Comparison of ENCODE assay signal across 8 cellular contexts in genomic region chr2:32039447-32040219, GRCh38. TPM values are rescaled to one million over a fixed set of nuclear protein-coding genes. Genes with fewer than 3 reads are reported as not detected.
DNase-seq lines count a peak whose midpoint lies in the region; ATAC-seq, FAIRE-seq and TF ChIP-seq lines count a peak whose summit lies in the region.

TSS of gene DPY30 (minus strand) at chr2:32039805. CDS start at chr2:32039456, 349 bp downstream.

- no peaks in the 10 kb centered on the region for H3K27me3 ChIP-seq in CD4-positive, CD25-positive, alpha-beta regulatory T cell (ENCODE audit: control insufficient read depth, insufficient read depth, low read length)
- no peaks in the 10 kb centered on the region; a peak in 1 of 5 replicates for H3K27me3 ChIP-seq in HepG2 (ENCODE audit: control insufficient read depth in 1 of 2, insufficient read depth in 2 of 2, low read length in 2 of 2)

- peaks cover 9% of the 10 kb centered on the region for H3K79me2 ChIP-seq in HepG2 (ENCODE audit: insufficient read depth, low read length)

- ATAC-seq in CD4-positive, CD25-positive, alpha-beta regulatory T cell (ENCODE audit: low read depth in 2 of 2): peak; percentile 91 to 94
- peak; percentile 80 for ATAC-seq in GM19438 (IDR thresholded peaks at IDR 0.05; ENCODE audit: low read depth, unreplicated experiment)
- ATAC-seq in HG03571 (IDR thresholded peaks at IDR 0.05; ENCODE audit: unreplicated experiment): peak; percentile 75
- ATAC-seq in HepG2: peak; percentile 95

- peak within 1 kb of the TSS; percentile 87 to 93 (median 92) for H3K4me3 Mint-ChIP-seq in CD4-positive, CD25-positive, alpha-beta regulatory T cell

- no peaks in the 10 kb centered on the region for H4K20me1 ChIP-seq in HepG2 (ENCODE audit: insufficient read depth, low read length)

- H3K27me3 Mint-ChIP-seq in CD4-positive, CD25-positive, alpha-beta regulatory T cell: peaks cover 4% of the 10 kb centered on the region

- peak; percentile 98 to 100 for TF ChIP-seq POLR2A in HepG2 (IDR thresholded peaks at IDR 0.05; ENCODE audit: insufficient read depth in 1 of 2, low read depth in 2 of 2, low read length in 2 of 2)

- peaks cover 0 to 33% (median 8%) of the 10 kb centered on the region in 4 donors for H3K4me1 Mint-ChIP-seq in CD4-positive, CD25-positive, alpha-beta regulatory T cell

- POLR2A ChIA-PET in HepG2 (lab: Yijun Ruan, JAX): interaction anchor here (0.7 to 8.1 kb wide), 24 partner anchors 9 to 588 kb away, joined by 3 to 146 read pairs (median 5); partner anchors contain the start of genes MEMO1, SLC30A6, SPAST and TTC27

- H3K27ac Mint-ChIP-seq in CD4-positive, CD25-positive, alpha-beta regulatory T cell: peak within 1 kb of the TSS; percentile 97 to 99 (median 97)

- peak within 1 kb of the TSS; percentile 74 for H3K27ac ChIP-seq in CD4-positive, CD25-positive, alpha-beta regulatory T cell (ENCODE audit: insufficient read depth, low read length, poor library complexity, severe bottlenecking)
- H3K27ac ChIP-seq in HepG2 (ENCODE audit: extremely low read length, insufficient read depth, low read length): peak within 1 kb of the TSS; percentile 65

- peak within 1 kb of the TSS; percentile 73 for H2AFZ ChIP-seq in HepG2 (ENCODE audit: low read length)

- H3K9ac ChIP-seq in HepG2 (ENCODE audit: insufficient read depth, low read depth, low read length): peak within 1 kb of the TSS; percentile 67

- no peaks in the 10 kb centered on the region for H3K9me3 Mint-ChIP-seq in CD4-positive, CD25-positive, alpha-beta regulatory T cell

- H3K36me3 ChIP-seq in CD4-positive, CD25-positive, alpha-beta regulatory T cell (ENCODE audit: control insufficient read depth, insufficient read depth, low read length): no peaks in the 10 kb centered on the region
- H3K36me3 ChIP-seq in HepG2 (replicated peaks in 1 of 2; ENCODE audit: control insufficient read depth in 1 of 2, insufficient read depth in 2 of 2, low read length in 2 of 2): no peaks in the 10 kb centered on the region

- peak; percentile 60 for TF ChIP-seq CTCF in HepG2 (CRISPR knock-in tag; IDR thresholded peaks at IDR 0.05)

- TF ChIP-seq EP300 in HepG2 (IDR thresholded peaks at IDR 0.05; ENCODE audit: low read depth in 2 of 2, low read length in 2 of 2) (0 out of 4 replicates have a peak, but pooled peaks of 1 of the 2 experiments have one; percentile 21), HepG2 (CRISPR knock-in tag; IDR thresholded peaks at IDR 0.05; ENCODE audit: borderline replicate concordance) (no peak)

- BruUV-seq in HepG2 (replicated peaks; lab: Mats Ljungman, UMichigan): no TSS peak

- DNase-seq in CD4-positive, CD25-positive, alpha-beta regulatory T cell: peak; percentile 84 to 95 (median 91)
- DNase-seq in NCI-H82 (lab: John Stamatoyannopoulos, UW) (peak; percentile 96), dermis blood vessel endothelial cell (peak; percentile 97), HepG2 (ENCODE audit: low spot score) (peak; percentile 91)
- DNase-seq in activated CD4-positive, alpha-beta T cell treated with anti-CD3 and anti-CD28 coated beads, Interleukin-2, amount 50 U/mL, for 4 hours: peak; percentile 85 to 86
- DNase-seq in stimulated activated CD4-positive, alpha-beta T cell treated with anti-CD3 and anti-CD28 coated beads, Interleukin-2, amount 100 ng/mL, for 48 hours: peak; percentile 86 to 88

- peaks cover 17% of the 10 kb centered on the region for H3K4me1 ChIP-seq in CD4-positive, CD25-positive, alpha-beta regulatory T cell (ENCODE audit: control insufficient read depth, insufficient read depth, low read length, poor library complexity, severe bottlenecking)
- peaks cover 21% of the 10 kb centered on the region for H3K4me1 ChIP-seq in HepG2 (ENCODE audit: insufficient read depth, low read length)

- TF ChIP-seq RAD21 in HepG2 (CRISPR knock-in tag; IDR thresholded peaks at IDR 0.05): peak; percentile 47

- in situ Hi-C loops in HepG2 (cut with HindIII; ENCODE audit: extremely low pct_ligation_motif_present, low pct_unique_long_range_greater_than_20kb): no loop called here

- intact Hi-C loops in HepG2 (cut with micrococcal nuclease; ENCODE audit: unreplicated experiment): loop anchor here (1.0 to 2.0 kb wide), 2 partner anchors 24 to 33 kb away; partner anchors contain the start of gene SPAST

- H3K4me3 ChIP-seq in CD4-positive, CD25-positive, alpha-beta regulatory T cell (ENCODE audit: low read depth, low read length): peak within 1 kb of the TSS; percentile 85
- peak within 1 kb of the TSS; percentile 72 to 96 (median 84) for H3K4me3 ChIP-seq in HepG2 (replicated peaks in 1 of 3; ENCODE audit: insufficient read depth in 1 of 3, low read depth in 2 of 3, low read length in 3 of 3)

- CTCF ChIA-PET in HepG2 (lab: Yijun Ruan, JAX; ENCODE audit: low intra/inter-chr PET ratio, low total read pairs): no interaction called here

- FAIRE-seq in HepG2 (lab: Jason Lieb, UNC): peak; percentile 80

- H3K4me2 ChIP-seq in HepG2 (ENCODE audit: low read depth, low read length): peak within 1 kb of the TSS; percentile 78

- WGBS in HepG2 (ENCODE audit: low lambda C conversion rate): 0% methylated on average over 31 of the region's 43 CpGs

- H3K36me3 Mint-ChIP-seq in CD4-positive, CD25-positive, alpha-beta regulatory T cell: no peaks in the 10 kb centered on the region

- no peaks in the 10 kb centered on the region for H3K9me3 ChIP-seq in CD4-positive, CD25-positive, alpha-beta regulatory T cell (ENCODE audit: control insufficient read depth in 2 of 2, low read length in 2 of 2)
- no peaks in the 10 kb centered on the region for H3K9me3 ChIP-seq in HepG2 (ENCODE audit: low read length)

TF ChIP-seq in HepG2, 621 proteins besides CTCF, POLR2A, EP300 and RAD21 (continues in another document):
- TF ChIP-seq TERF1 (CRISPR knock-in tag; IDR thresholded peaks at IDR 0.05) (no peak), NR3C1 (CRISPR knock-in tag; IDR thresholded peaks at IDR 0.05) (no peak), ZNF737 (CRISPR knock-in tag; IDR thresholded peaks at IDR 0.05; ENCODE audit: borderline replicate concordance) (no peak), TSC22D2 (CRISPR knock-in tag; IDR thresholded peaks at IDR 0.05; ENCODE audit: borderline replicate concordance) (peak; percentile 86; the same call in 1 of the 2 replicates), STAT6 (CRISPR knock-in tag; IDR thresholded peaks at IDR 0.05; ENCODE audit: borderline replicate concordance) (peak; percentile 49; the same call in 1 of the 2 replicates), ZNF383 (CRISPR knock-in tag; IDR thresholded peaks at IDR 0.05; ENCODE audit: borderline replicate concordance) (no peak)

RNA-seq across cellular contexts. Expression of gene DPY30, which starts in this region (rescaled TPM):
- 39.4 TPM for total RNA-seq in CD4-positive, CD25-positive, alpha-beta regulatory T cell
- polyA plus RNA-seq in CD4-positive, CD25-positive, alpha-beta regulatory T cell: 100 to 1,000 TPM; 202 to 240 (median 210) TPM
- total RNA-seq in dermis blood vessel endothelial cell (74.4 and 75.7 TPM in 2 replicates), HepG2 (2016; rRNA removed; fragmentation: Illumina TruSeq; extraction: Trizol) (118 and 165 TPM in 2 replicates)
- total RNA-seq in HepG2 (2016; cell fraction: cytosol; rRNA removed; fragmentation: Illumina TruSeq; extraction: Trizol; ENCODE audit: low read depth): 40.1 and 50.6 TPM in 2 replicates
- 124 and 177 TPM in 2 replicates for total RNA-seq in HepG2 (2016; cell fraction: insoluble cytoplasmic fraction; rRNA removed; fragmentation: Illumina TruSeq; extraction: Trizol)
- 59.4 and 69.6 TPM in 2 replicates for total RNA-seq in HepG2 (2016; cell fraction: membrane; rRNA removed; fragmentation: Illumina TruSeq; extraction: Trizol)
- 49.2 and 53.2 TPM in 2 replicates for total RNA-seq in HepG2 (2016; cell fraction: nucleus; rRNA removed; fragmentation: Illumina TruSeq; extraction: Trizol)
- 78.9 and 98.1 TPM in 2 replicates for polyA plus RNA-seq in HepG2 (2011; rRNA removed)
- polyA plus RNA-seq in HepG2 (2011; cell fraction: cytosol; rRNA removed): 74.9 and 105 TPM in 2 replicates
- polyA plus RNA-seq in HepG2 (2011; cell fraction: nucleus; rRNA removed): 24.3 and 28.3 TPM in 2 replicates
- polyA plus RNA-seq in HepG2 (2012): 123 and 125 TPM in 2 replicates
- polyA plus RNA-seq in HepG2 (2016; cell fraction: cytosol; fragmentation: Illumina TruSeq; extraction: Trizol; ENCODE audit: low read depth): 42.4 and 55.4 TPM in 2 replicates
- 196 and 205 TPM in 2 replicates for polyA plus RNA-seq in HepG2 (2016; cell fraction: insoluble cytoplasmic fraction; fragmentation: Illumina TruSeq; extraction: Trizol; ENCODE audit: low read depth)
- 59.7 and 72.0 TPM in 2 replicates for polyA plus RNA-seq in HepG2 (2016; cell fraction: membrane; fragmentation: Illumina TruSeq; extraction: Trizol; ENCODE audit: low read depth)
- polyA plus RNA-seq in HepG2 (2016; cell fraction: nucleus; fragmentation: Illumina TruSeq; extraction: Trizol; ENCODE audit: insufficient read depth, low read depth): 83.1 and 84.8 TPM in 2 replicates
- polyA minus RNA-seq in HepG2 (2011; rRNA and poly(A)+ RNA removed; ENCODE audit: low replicate concordance): 9.6 and 24.6 TPM in 2 replicates
- 31.1 and 32.5 TPM in 2 replicates for polyA minus RNA-seq in HepG2 (2011; cell fraction: cytosol; rRNA and poly(A)+ RNA removed)
- polyA minus RNA-seq in HepG2 (2011; cell fraction: nucleus; rRNA and poly(A)+ RNA removed): 18.8 and 27.2 TPM in 2 replicates

Comparison
In these comparisons a context has a peak if more than half of its experiments do, and no peak if none do; other contexts are left out.
1. Peak in every context shown above with its lines: DNase-seq, ATAC-seq, H3K4me3 ChIP-seq and H3K27ac ChIP-seq.